2 cellular contexts compared by ENCODE assay signal in genomic region chr1:36762174-36762573, GRCh38.
TF ChIP-seq lines count a peak whose summit lies in the region.

No MANE protein-coding gene starts in this region.

TF ChIP-seq in IMR-90, 13 proteins besides CTCF, POLR2A, EP300 and RAD21:
- TF ChIP-seq MAFK (IDR thresholded peaks at IDR 0.05; ENCODE audit: low read depth, low read length) (no peak), CEBPB (IDR thresholded peaks at IDR 0.05; ENCODE audit: low read depth, low read length) (no peak), NFE2L2 (IDR thresholded peaks at IDR 0.05; ENCODE audit: low read depth, low read length) (no peak), ELK1 (IDR thresholded peaks at IDR 0.05; ENCODE audit: borderline replicate concordance, low read depth, low read length) (no peak), RFX5 (IDR thresholded peaks at IDR 0.05; ENCODE audit: low read depth, low read length) (no peak), FOS (IDR thresholded peaks at IDR 0.05; ENCODE audit: low read depth, low read length) (no peak), MAZ (IDR thresholded peaks at IDR 0.05; ENCODE audit: borderline replicate concordance, low read depth, low read length) (no peak), RCOR1 (IDR thresholded peaks at IDR 0.05; ENCODE audit: insufficient replicate concordance, low read length) (no peak), SMC3 (IDR thresholded peaks at IDR 0.05; ENCODE audit: low read depth, low read length) (no peak), BHLHE40 (IDR thresholded peaks at IDR 0.05; ENCODE audit: low read depth, low read length) (no peak), MXI1 (IDR thresholded peaks at IDR 0.05; ENCODE audit: borderline replicate concordance, low read depth, low read length) (no peak), CHD1 (IDR thresholded peaks at IDR 0.05; ENCODE audit: low read depth, low read length) (no peak)
- TF ChIP-seq, protein P1, sequence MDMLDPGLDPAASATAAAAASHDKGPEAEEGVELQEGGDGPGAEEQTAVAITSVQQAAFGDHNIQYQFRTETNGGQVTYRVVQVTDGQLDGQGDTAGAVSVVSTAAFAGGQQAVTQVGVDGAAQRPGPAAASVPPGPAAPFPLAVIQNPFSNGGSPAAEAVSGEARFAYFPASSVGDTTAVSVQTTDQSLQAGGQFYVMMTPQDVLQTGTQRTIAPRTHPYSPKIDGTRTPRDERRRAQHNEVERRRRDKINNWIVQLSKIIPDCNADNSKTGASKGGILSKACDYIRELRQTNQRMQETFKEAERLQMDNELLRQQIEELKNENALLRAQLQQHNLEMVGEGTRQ (IDR thresholded peaks at IDR 0.05; ENCODE audit: low read depth, low read length): no peak

TF ChIP-seq in HepG2, 621 proteins besides CTCF, POLR2A, EP300 and RAD21:
- TF ChIP-seq FOXK1 (CRISPR knock-in tag; IDR thresholded peaks at IDR 0.05; ENCODE audit: borderline replicate concordance, low read depth): no peak
- TF ChIP-seq FOXP1 (IDR thresholded peaks at IDR 0.05): peak; percentile 33; the same call in 1 of the 2 replicates
- TF ChIP-seq FOXP1 (CRISPR knock-in tag; IDR thresholded peaks at IDR 0.05): no peak
- 0 out of 2 replicates have a peak, but pooled peaks have one; percentile 24 for TF ChIP-seq SOX6 (IDR thresholded peaks at IDR 0.05)
- no peak for TF ChIP-seq SOX6 (CRISPR knock-in tag; IDR thresholded peaks at IDR 0.05)
- TF ChIP-seq ZNF646 (CRISPR knock-in tag; IDR thresholded peaks at IDR 0.05): 0 out of 2 replicates have a peak, but pooled peaks have one; percentile 24
- TF ChIP-seq ZBTB3 (CRISPR knock-in tag; IDR thresholded peaks at IDR 0.05; ENCODE audit: borderline replicate concordance, low read depth): no peak
